ENCODE assay signal across 32 cellular contexts in genomic region chr2:120523766-120524165, GRCh38.
"Had no signal": no experiment of that assay in that cellular context is flagged by ENCODE, and none has a peak within 500 bp of the region (broad histone marks: within the 10 kb centered on the region; RNA-seq: fewer than 3 reads in every experiment).

No MANE protein-coding gene starts in this region.

- ATAC-seq: naive thymus-derived CD8-positive, alpha-beta T cell; natural killer cell treated with Interleukin-12 subunit alpha and Interleukin-12 subunit beta and Interleukin-15 and Interleukin-18, amount 100 ng/mL, for 72 hours; pancreas; sciatic nerve; stimulated activated memory B cell treated with anti-CD40 and anti-IgM and Interleukin-4, amounts not matched to agents 10 μg/mL and 1 μg/mL and 100 μg/mL, for 72 hours; stimulated activated naive CD8-positive, alpha-beta T cell treated with anti-CD3 and anti-CD28 coated beads, Interleukin-15, amount 100 ng/mL, for 72 hours; stimulated activated naive CD8-positive, alpha-beta T cell treated with anti-CD3 and anti-CD28 coated beads, Interleukin-15, Interleukin-2, amounts not matched to agents 100 U/mL and 50 U/mL, for 24 hours; upper lobe of right lung had no signal

- H3K36me3 Mint-ChIP-seq: naive B cell; naive thymus-derived CD8-positive, alpha-beta T cell; natural killer cell treated with Interleukin-12 subunit alpha and Interleukin-12 subunit beta and Interleukin-15 and Interleukin-18, amount 100 ng/mL, for 72 hours; stimulated activated memory B cell treated with anti-CD40 and anti-IgM and Interleukin-4, amounts not matched to agents 10 μg/mL and 1 μg/mL and 100 μg/mL, for 72 hours; type B pancreatic cell had no signal

- H3K9me3 ChIP-seq: neutrophil, pancreas, prostate gland, right atrium auricular region, spleen, suprapubic skin, testis, tibial artery, transverse colon, upper lobe of right lung, vagina had no signal

- H3K4me3 Mint-ChIP-seq: naive B cell; naive thymus-derived CD8-positive, alpha-beta T cell; natural killer cell treated with Interleukin-12 subunit alpha and Interleukin-12 subunit beta and Interleukin-15 and Interleukin-18, amount 100 ng/mL, for 72 hours; nephron progenitor cell; neural crest cell; stimulated activated memory B cell treated with anti-CD40 and anti-IgM and Interleukin-4, amounts not matched to agents 10 μg/mL and 1 μg/mL and 100 μg/mL, for 72 hours; stimulated activated naive CD8-positive, alpha-beta T cell treated with anti-CD3 and anti-CD28 coated beads, Interleukin-15, amount 100 ng/mL, for 72 hours; type B pancreatic cell had no signal

- H3K9me3 Mint-ChIP-seq: natural killer cell treated with Interleukin-12 subunit alpha and Interleukin-12 subunit beta and Interleukin-15 and Interleukin-18, amount 100 ng/mL, for 72 hours; nephron progenitor cell; neural crest cell; stimulated activated memory B cell treated with anti-CD40 and anti-IgM and Interleukin-4, amounts not matched to agents 10 μg/mL and 1 μg/mL and 100 μg/mL, for 72 hours; stimulated activated naive CD8-positive, alpha-beta T cell treated with anti-CD3 and anti-CD28 coated beads, Interleukin-15, amount 100 ng/mL, for 72 hours; type B pancreatic cell had no signal

- H3K27ac Mint-ChIP-seq: naive thymus-derived CD8-positive, alpha-beta T cell; natural killer cell treated with Interleukin-12 subunit alpha and Interleukin-12 subunit beta and Interleukin-15 and Interleukin-18, amount 100 ng/mL, for 72 hours; nephron progenitor cell; stimulated activated memory B cell treated with anti-CD40 and anti-IgM and Interleukin-4, amounts not matched to agents 10 μg/mL and 1 μg/mL and 100 μg/mL, for 72 hours; type B pancreatic cell had no signal

- H3K27me3 ChIP-seq: right atrium auricular region, testis, vagina had no signal

- H3K4me1 ChIP-seq: pancreas, prostate gland, transverse colon, upper lobe of right lung, vagina had no signal

- FAIRE-seq: pancreas had no signal

- H3K27ac ChIP-seq: neutrophil, pancreas, prostate gland, right atrium auricular region, skin epidermis, spleen, suprapubic skin, testis, tibial artery, transverse colon, upper lobe of right lung, vagina had no signal

- H3K4me3 ChIP-seq: pancreas, prostate gland, right atrium auricular region, skin epidermis, smooth muscle cell, spleen, suprapubic skin, testis, tibial artery, transverse colon, upper lobe of right lung, vagina had no signal

- H3K36me3 ChIP-seq: neutrophil, pancreas, prostate gland, right atrium auricular region, spleen, suprapubic skin, tibial artery, transverse colon, upper lobe of right lung, vagina had no signal

- DNase-seq: naive B cell; naive thymus-derived CD8-positive, alpha-beta T cell; nephron progenitor cell; nucleus accumbens; pancreas; retina; spleen; stimulated activated CD4-positive, alpha-beta T cell treated with anti-CD3 and anti-CD28 coated beads, Interleukin-12 subunit alpha, Interleukin-12 subunit beta, amount 100 ng/mL, for 4 hours; stimulated activated CD4-positive, alpha-beta T cell treated with anti-CD3 and anti-CD28 coated beads, Interleukin-1b, Interleukin-23, amount 100 ng/mL, for 48 hours; stimulated activated CD4-positive, alpha-beta T cell treated with anti-CD3 and anti-CD28 coated beads, Interleukin-4, amount 100 ng/mL, for 1 hour; stimulated activated CD4-positive, alpha-beta T cell treated with anti-CD3 and anti-CD28 coated beads, Interleukin-4, amount 100 ng/mL, for 4 hours; stimulated activated CD8-positive, alpha-beta memory T cell treated with anti-CD3 and anti-CD28 coated beads, Interleukin-4, amount 100 ng/mL, for 48 hours; stimulated activated naive CD4-positive, alpha-beta T cell; stimulated activated naive CD8-positive, alpha-beta T cell treated with anti-CD3 and anti-CD28 coated beads, Interleukin-15, amount 100 ng/mL, for 72 hours; stimulated activated naive CD8-positive, alpha-beta T cell treated with anti-CD3 and anti-CD28 coated beads, Interleukin-15, Interleukin-2, amounts not matched to agents 100 U/mL and 50 U/mL, for 24 hours; substantia nigra; testis; tibial artery; transverse colon; upper lobe of right lung had no signal

- H3K4me1 Mint-ChIP-seq: naive B cell; naive thymus-derived CD8-positive, alpha-beta T cell; stimulated activated memory B cell treated with anti-CD40 and anti-IgM and Interleukin-4, amounts not matched to agents 10 μg/mL and 1 μg/mL and 100 μg/mL, for 72 hours; stimulated activated naive CD8-positive, alpha-beta T cell treated with anti-CD3 and anti-CD28 coated beads, Interleukin-15, amount 100 ng/mL, for 72 hours had no signal
